In genomic region chr9:104073770-104074133, GRCh38 we compare ENCODE assay signal across 23 cellular contexts. TPM values are rescaled to one million over a fixed set of nuclear protein-coding genes. Genes with fewer than 3 reads are reported as not detected.
DNase-seq lines count a peak whose midpoint lies in the region; ATAC-seq and TF ChIP-seq lines count a peak whose summit lies in the region.
"Had no signal": no experiment of that assay in that cellular context is flagged by ENCODE, and none has a peak within 500 bp of the region (broad histone marks: within the 10 kb centered on the region; RNA-seq: fewer than 3 reads in every experiment).

No MANE protein-coding gene starts in this region.

- DNase-seq in Right ventricle myocardium inferior (ENCODE audit: missing footprints) (no peak), right atrium auricular region (ENCODE audit: low spot score) (no peak), fibroblast of gingiva (ENCODE audit: low read depth) (peak; percentile 70), lower lobe of right lung (peak; percentile 44), tibial artery (no peak), SKM-1 treated with dmso at 0.1 percent for 144 hours (lab: John Stamatoyannopoulos, UW; ENCODE audit: unreplicated experiment) (no peak)
- DNase-seq in activated CD4-positive, alpha-beta T cell treated with anti-CD3 and anti-CD28 coated beads for 48 hours: no peak
- DNase-seq: activated CD4-positive, alpha-beta memory T cell treated with anti-CD3 and anti-CD28 coated beads, Interleukin-2, amount 10 ng/mL, durations not matched to agents 7 days and 5 days; Caco-2; cerebellar nuclear complex; DND-41; dorsolateral prefrontal cortex; H7; mucosa of descending colon; NCI-H1092 treated with DMSO at 0.1 percent for 48 hours; NCI-H187 treated with DMSO at 0.1 percent for 48 hours; NCI-H2227 treated with DMSO at 0.1 percent for 48 hours; NCI-H82; SHP77; stimulated activated CD4-positive, alpha-beta T cell treated with anti-CD3 and anti-CD28 coated beads, Interleukin-2, amount 100 ng/mL, for 24 hours; uterus had no signal

- H3K9me3 ChIP-seq in right atrium auricular region: no peaks in the 10 kb centered on the region
- H3K9me3 ChIP-seq in lower lobe of right lung: no peaks in the 10 kb centered on the region
- H3K9me3 ChIP-seq in tibial artery: no peaks in the 10 kb centered on the region
- H3K9me3 ChIP-seq: Caco-2, uterus had no signal

- no peaks in the 10 kb centered on the region for H3K36me3 ChIP-seq in right atrium auricular region
- no peaks in the 10 kb centered on the region for H3K36me3 ChIP-seq in lower lobe of right lung
- H3K36me3 ChIP-seq in tibial artery: no peaks in the 10 kb centered on the region
- H3K36me3 ChIP-seq: uterus had no signal

- no peak for TF ChIP-seq CTCF in right atrium auricular region (IDR thresholded peaks at IDR 0.05)
- no peak for TF ChIP-seq CTCF in lower lobe of right lung (IDR thresholded peaks at IDR 0.05)
- TF ChIP-seq CTCF in tibial artery (IDR thresholded peaks at IDR 0.05): no peak

- intact Hi-C loops in Right ventricle myocardium inferior (cut with DNase I): loop anchor here (10.0 kb wide), 1 partner anchor 1889 kb away; no protein-coding TSS in a partner anchor
- intact Hi-C loops in lower lobe of right lung (cut with DNase I): no loop called here
- intact Hi-C loops in tibial artery (cut with DNase I; ENCODE audit: low total_unique reads): no loop called here

- H3K27me3 ChIP-seq in right atrium auricular region: no peaks in the 10 kb centered on the region
- no peaks in the 10 kb centered on the region for H3K27me3 ChIP-seq in lower lobe of right lung (ENCODE audit: low read depth)
- H3K27me3 ChIP-seq in tibial artery: no peaks in the 10 kb centered on the region
- H3K27me3 ChIP-seq: uterus had no signal

- H3K4me1 ChIP-seq in right atrium auricular region (no peaks in the 10 kb centered on the region), lower lobe of right lung (peaks cover 10% of the 10 kb centered on the region), tibial artery (peaks cover 0 to 44% (median 21%) of the 10 kb centered on the region in 4 donors)
- H3K4me1 ChIP-seq: uterus had no signal

- ATAC-seq in Right ventricle myocardium inferior (peak; percentile 71), lower lobe of right lung (peak; percentile 87 to 88), HG03135 (IDR thresholded peaks at IDR 0.05; ENCODE audit: unreplicated experiment) (no peak)
- ATAC-seq: mucosa of descending colon had no signal

- H3K27ac ChIP-seq in right atrium auricular region: peak overlapping the region in 1 of 2 donors; percentile 47
- H3K27ac ChIP-seq in lower lobe of right lung: no peak overlapping the region
- peak overlapping the region; percentile 7 to 18 for H3K27ac ChIP-seq in tibial artery
- H3K27ac ChIP-seq: dorsolateral prefrontal cortex, skin epidermis had no signal

- H3K4me3 ChIP-seq in right atrium auricular region: no peak overlapping the region
- H3K4me3 ChIP-seq in lower lobe of right lung: no peak overlapping the region
- H3K4me3 ChIP-seq in tibial artery: no peak overlapping the region
- H3K4me3 ChIP-seq: dorsolateral prefrontal cortex, mucosa of descending colon, skin epidermis, uterus had no signal

RNA-seq across cellular contexts. Expression of gene SMC2, which starts 20.4 kb away (rescaled TPM):
- total RNA-seq in Right ventricle myocardium inferior (9.0 TPM), right atrium auricular region (10 to 100 TPM in 1 of 2 donors, 1 to 10 TPM in 1; 6.2 to 14.5 TPM), lower lobe of right lung (10.4 TPM)

Comparison
In these comparisons a context has a peak if more than half of its experiments do, and no peak if none do; other contexts are left out.
1. DNase-seq: peak in fibroblast of gingiva (single experiment) and lower lobe of right lung (single experiment); none in Right ventricle myocardium inferior (single experiment), right atrium auricular region (single experiment), tibial artery (0 of 2), activated CD4-positive, alpha-beta T cell treated with anti-CD3 and anti-CD28 coated beads for 48 hours (single experiment) and SKM-1 treated with dmso at 0.1 percent for 144 hours (single experiment).